ENCODE assay signal across 1 cellular context in the genomic region with DNA sequence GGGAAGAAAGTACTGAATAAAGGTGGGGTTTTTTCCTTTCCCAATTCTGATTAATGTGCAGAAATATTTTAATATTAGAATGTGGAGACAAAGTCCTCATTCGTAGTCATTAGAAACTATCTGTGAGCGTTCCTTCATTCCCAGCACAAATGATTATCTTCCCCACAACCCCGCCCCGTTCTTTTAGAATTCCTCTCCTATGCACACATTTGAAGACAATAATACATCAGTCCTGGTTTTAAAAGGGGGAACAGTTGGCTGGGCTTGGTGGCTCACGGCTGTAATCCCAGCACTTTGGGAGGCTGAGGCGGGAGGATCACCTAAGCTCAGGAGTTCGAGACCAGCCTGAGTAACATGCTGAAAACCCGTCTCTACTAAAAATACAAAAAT.
TF ChIP-seq lines count a peak whose summit lies in the region.

No MANE protein-coding gene starts in this region.

TF ChIP-seq in SK-N-SH treated with all-trans-retinoic acid at 6 μM for 48 hours, 23 proteins besides CTCF, POLR2A, EP300 and RAD21 (continued from another document):
- TF ChIP-seq, protein P1, sequence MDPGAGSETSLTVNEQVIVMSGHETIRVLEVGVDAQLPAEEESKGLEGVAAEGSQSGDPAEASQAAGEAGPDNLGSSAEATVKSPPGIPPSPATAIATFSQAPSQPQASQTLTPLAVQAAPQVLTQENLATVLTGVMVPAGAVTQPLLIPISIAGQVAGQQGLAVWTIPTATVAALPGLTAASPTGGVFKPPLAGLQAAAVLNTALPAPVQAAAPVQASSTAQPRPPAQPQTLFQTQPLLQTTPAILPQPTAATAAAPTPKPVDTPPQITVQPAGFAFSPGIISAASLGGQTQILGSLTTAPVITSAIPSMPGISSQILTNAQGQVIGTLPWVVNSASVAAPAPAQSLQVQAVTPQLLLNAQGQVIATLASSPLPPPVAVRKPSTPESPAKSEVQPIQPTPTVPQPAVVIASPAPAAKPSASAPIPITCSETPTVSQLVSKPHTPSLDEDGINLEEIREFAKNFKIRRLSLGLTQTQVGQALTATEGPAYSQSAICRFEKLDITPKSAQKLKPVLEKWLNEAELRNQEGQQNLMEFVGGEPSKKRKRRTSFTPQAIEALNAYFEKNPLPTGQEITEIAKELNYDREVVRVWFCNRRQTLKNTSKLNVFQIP (CRISPR knock-in tag; IDR thresholded peaks at IDR 0.05; ENCODE audit: borderline replicate concordance, low read depth), result no peak
- TF ChIP-seq, protein P2, sequence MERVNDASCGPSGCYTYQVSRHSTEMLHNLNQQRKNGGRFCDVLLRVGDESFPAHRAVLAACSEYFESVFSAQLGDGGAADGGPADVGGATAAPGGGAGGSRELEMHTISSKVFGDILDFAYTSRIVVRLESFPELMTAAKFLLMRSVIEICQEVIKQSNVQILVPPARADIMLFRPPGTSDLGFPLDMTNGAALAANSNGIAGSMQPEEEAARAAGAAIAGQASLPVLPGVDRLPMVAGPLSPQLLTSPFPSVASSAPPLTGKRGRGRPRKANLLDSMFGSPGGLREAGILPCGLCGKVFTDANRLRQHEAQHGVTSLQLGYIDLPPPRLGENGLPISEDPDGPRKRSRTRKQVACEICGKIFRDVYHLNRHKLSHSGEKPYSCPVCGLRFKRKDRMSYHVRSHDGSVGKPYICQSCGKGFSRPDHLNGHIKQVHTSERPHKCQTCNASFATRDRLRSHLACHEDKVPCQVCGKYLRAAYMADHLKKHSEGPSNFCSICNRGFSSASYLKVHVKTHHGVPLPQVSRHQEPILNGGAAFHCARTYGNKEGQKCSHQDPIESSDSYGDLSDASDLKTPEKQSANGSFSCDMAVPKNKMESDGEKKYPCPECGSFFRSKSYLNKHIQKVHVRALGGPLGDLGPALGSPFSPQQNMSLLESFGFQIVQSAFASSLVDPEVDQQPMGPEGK (CRISPR knock-in tag; IDR thresholded peaks at IDR 0.05; ENCODE audit: borderline replicate concordance), result no peak
- TF ChIP-seq OSR1 (CRISPR knock-in tag; IDR thresholded peaks at IDR 0.05) (no peak), ZFP30 (CRISPR knock-in tag; IDR thresholded peaks at IDR 0.05) (no peak), PPARA (CRISPR knock-in tag; IDR thresholded peaks at IDR 0.05; ENCODE audit: borderline replicate concordance) (no peak), CSDC2 (CRISPR knock-in tag; IDR thresholded peaks at IDR 0.05) (no peak), RARB (CRISPR knock-in tag; IDR thresholded peaks at IDR 0.05) (no peak)
- TF ChIP-seq, protein P3, sequence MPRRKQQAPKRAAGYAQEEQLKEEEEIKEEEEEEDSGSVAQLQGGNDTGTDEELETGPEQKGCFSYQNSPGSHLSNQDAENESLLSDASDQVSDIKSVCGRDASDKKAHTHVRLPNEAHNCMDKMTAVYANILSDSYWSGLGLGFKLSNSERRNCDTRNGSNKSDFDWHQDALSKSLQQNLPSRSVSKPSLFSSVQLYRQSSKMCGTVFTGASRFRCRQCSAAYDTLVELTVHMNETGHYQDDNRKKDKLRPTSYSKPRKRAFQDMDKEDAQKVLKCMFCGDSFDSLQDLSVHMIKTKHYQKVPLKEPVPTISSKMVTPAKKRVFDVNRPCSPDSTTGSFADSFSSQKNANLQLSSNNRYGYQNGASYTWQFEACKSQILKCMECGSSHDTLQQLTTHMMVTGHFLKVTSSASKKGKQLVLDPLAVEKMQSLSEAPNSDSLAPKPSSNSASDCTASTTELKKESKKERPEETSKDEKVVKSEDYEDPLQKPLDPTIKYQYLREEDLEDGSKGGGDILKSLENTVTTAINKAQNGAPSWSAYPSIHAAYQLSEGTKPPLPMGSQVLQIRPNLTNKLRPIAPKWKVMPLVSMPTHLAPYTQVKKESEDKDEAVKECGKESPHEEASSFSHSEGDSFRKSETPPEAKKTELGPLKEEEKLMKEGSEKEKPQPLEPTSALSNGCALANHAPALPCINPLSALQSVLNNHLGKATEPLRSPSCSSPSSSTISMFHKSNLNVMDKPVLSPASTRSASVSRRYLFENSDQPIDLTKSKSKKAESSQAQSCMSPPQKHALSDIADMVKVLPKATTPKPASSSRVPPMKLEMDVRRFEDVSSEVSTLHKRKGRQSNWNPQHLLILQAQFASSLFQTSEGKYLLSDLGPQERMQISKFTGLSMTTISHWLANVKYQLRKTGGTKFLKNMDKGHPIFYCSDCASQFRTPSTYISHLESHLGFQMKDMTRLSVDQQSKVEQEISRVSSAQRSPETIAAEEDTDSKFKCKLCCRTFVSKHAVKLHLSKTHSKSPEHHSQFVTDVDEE (CRISPR knock-in tag; IDR thresholded peaks at IDR 0.05), result no peak
